In genomic region chr2:238064376-238064775, GRCh38 we compare ENCODE assay signal across 25 cellular contexts. TPM values are rescaled to one million over a fixed set of nuclear protein-coding genes. Genes with fewer than 3 reads are reported as not detected.
DNase-seq lines count a peak whose midpoint lies in the region; ATAC-seq and TF ChIP-seq lines count a peak whose summit lies in the region.
"Had no signal": no experiment of that assay in that cellular context is flagged by ENCODE, and none has a peak within 500 bp of the region (broad histone marks: within the 10 kb centered on the region; RNA-seq: fewer than 3 reads in every experiment).

No MANE protein-coding gene starts in this region.

- H3K4me1 ChIP-seq in parathyroid adenoma = peaks cover 17% of the 10 kb centered on the region

- ATAC-seq in activated CD8-positive, alpha-beta T cell treated with anti-CD3 and anti-CD28 coated beads for 36 hours = no peak
- no peak for ATAC-seq in activated CD8-positive, alpha-beta T cell treated with anti-CD3 and anti-CD28 coated beads, Interleukin-2, amount 10 ng/mL, durations not matched to agents 7 days and 5 days
- no peak for ATAC-seq in HG03460 (IDR thresholded peaks at IDR 0.05; ENCODE audit: unreplicated experiment)
- ATAC-seq: HCT116; naive thymus-derived CD8-positive, alpha-beta T cell; right cardiac atrium had no signal

- peak overlapping the region; percentile 9 for H2AFZ ChIP-seq in parathyroid adenoma

- peak overlapping the region; percentile 21 for H3K27ac Mint-ChIP-seq in activated CD8-positive, alpha-beta T cell treated with anti-CD3 and anti-CD28 coated beads for 36 hours
- no peak overlapping the region for H3K27ac Mint-ChIP-seq in activated CD8-positive, alpha-beta T cell treated with anti-CD3 and anti-CD28 coated beads, Interleukin-2, amount 10 ng/mL, durations not matched to agents 7 days and 5 days
- H3K27ac Mint-ChIP-seq in glutamatergic neuron (ENCODE audit: unreplicated experiment) = peak overlapping the region; percentile 82

- H3K4me1 Mint-ChIP-seq in activated CD8-positive, alpha-beta T cell treated with anti-CD3 and anti-CD28 coated beads for 36 hours (ENCODE audit: low read depth) = peaks cover 69% of the 10 kb centered on the region
- H3K4me1 Mint-ChIP-seq in activated CD8-positive, alpha-beta T cell treated with anti-CD3 and anti-CD28 coated beads, Interleukin-2, amount 10 ng/mL, durations not matched to agents 7 days and 5 days (ENCODE audit: low read depth) = peaks cover 72% of the 10 kb centered on the region
- H3K4me1 Mint-ChIP-seq in glutamatergic neuron (ENCODE audit: low read depth, unreplicated experiment) = peaks cover 36% of the 10 kb centered on the region

- POLR2A ChIA-PET in activated CD8-positive, alpha-beta T cell treated with anti-CD3 and anti-CD28 coated beads for 36 hours (lab: Charles Lee) = no interaction called here
- POLR2A ChIA-PET in activated CD8-positive, alpha-beta T cell treated with anti-CD3 and anti-CD28 coated beads, Interleukin-2, amount 10 ng/mL, durations not matched to agents 7 days and 5 days (lab: Charles Lee) = no interaction called here

- H3K27me3 ChIP-seq in parathyroid adenoma (ENCODE audit: control insufficient read depth, insufficient read depth, low read length) = no peaks in the 10 kb centered on the region
- H3K27me3 ChIP-seq: tibial nerve had no signal

- peaks cover 75% of the 10 kb centered on the region for H3K36me3 Mint-ChIP-seq in activated CD8-positive, alpha-beta T cell treated with anti-CD3 and anti-CD28 coated beads for 36 hours (ENCODE audit: low read depth)
- H3K36me3 Mint-ChIP-seq in activated CD8-positive, alpha-beta T cell treated with anti-CD3 and anti-CD28 coated beads, Interleukin-2, amount 10 ng/mL, durations not matched to agents 7 days and 5 days (ENCODE audit: low read depth) = peaks cover 54% of the 10 kb centered on the region
- peaks cover 13% of the 10 kb centered on the region for H3K36me3 Mint-ChIP-seq in glutamatergic neuron (ENCODE audit: unreplicated experiment)

- H3K4me2 ChIP-seq in parathyroid adenoma (ENCODE audit: low read length) = peak overlapping the region; percentile 23

- H3K9me3 Mint-ChIP-seq in activated CD8-positive, alpha-beta T cell treated with anti-CD3 and anti-CD28 coated beads for 36 hours = peaks cover 19% of the 10 kb centered on the region
- peaks cover 9% of the 10 kb centered on the region for H3K9me3 Mint-ChIP-seq in activated CD8-positive, alpha-beta T cell treated with anti-CD3 and anti-CD28 coated beads, Interleukin-2, amount 10 ng/mL, durations not matched to agents 7 days and 5 days (ENCODE audit: insufficient read depth)
- peaks cover 7% of the 10 kb centered on the region for H3K9me3 Mint-ChIP-seq in glutamatergic neuron (ENCODE audit: unreplicated experiment)
- H3K9me3 Mint-ChIP-seq: CD8-positive, alpha-beta memory T cell had no signal

- no peaks in the 10 kb centered on the region for H3K27me3 Mint-ChIP-seq in activated CD8-positive, alpha-beta T cell treated with anti-CD3 and anti-CD28 coated beads for 36 hours
- H3K27me3 Mint-ChIP-seq in activated CD8-positive, alpha-beta T cell treated with anti-CD3 and anti-CD28 coated beads, Interleukin-2, amount 10 ng/mL, durations not matched to agents 7 days and 5 days (ENCODE audit: low read depth) = no peaks in the 10 kb centered on the region
- peaks cover 2% of the 10 kb centered on the region for H3K27me3 Mint-ChIP-seq in glutamatergic neuron (ENCODE audit: unreplicated experiment)
- H3K27me3 Mint-ChIP-seq: CD8-positive, alpha-beta memory T cell; central memory CD8-positive, alpha-beta T cell; naive thymus-derived CD8-positive, alpha-beta T cell had no signal

- H3K9ac ChIP-seq in parathyroid adenoma = no peak overlapping the region
- H3K9ac ChIP-seq: KMS-11 had no signal

- no peaks in the 10 kb centered on the region for H3K79me2 ChIP-seq in parathyroid adenoma

- no peaks in the 10 kb centered on the region for H3K36me3 ChIP-seq in parathyroid adenoma (ENCODE audit: control insufficient read depth, insufficient read depth, low read length)

- CTCF ChIA-PET in activated CD8-positive, alpha-beta T cell treated with anti-CD3 and anti-CD28 coated beads for 36 hours (lab: Charles Lee) = interaction anchor here (1.3 to 1.4 kb wide), 2 partner anchors 94 to 199 kb away, joined by 3 read pairs; no protein-coding TSS in a partner anchor
- CTCF ChIA-PET in activated CD8-positive, alpha-beta T cell treated with anti-CD3 and anti-CD28 coated beads, Interleukin-2, amount 10 ng/mL, durations not matched to agents 7 days and 5 days (lab: Charles Lee) = interaction anchor here (0.9 kb wide), 1 partner anchor 18 kb away, joined by 3 read pairs; no protein-coding TSS in a partner anchor

- peak overlapping the region; percentile 81 for H3K4me3 Mint-ChIP-seq in activated CD8-positive, alpha-beta T cell treated with anti-CD3 and anti-CD28 coated beads for 36 hours
- no peak overlapping the region for H3K4me3 Mint-ChIP-seq in activated CD8-positive, alpha-beta T cell treated with anti-CD3 and anti-CD28 coated beads, Interleukin-2, amount 10 ng/mL, durations not matched to agents 7 days and 5 days
- H3K4me3 Mint-ChIP-seq in glutamatergic neuron (ENCODE audit: unreplicated experiment) = peak overlapping the region; percentile 68
- H3K4me3 Mint-ChIP-seq: central memory CD8-positive, alpha-beta T cell had no signal

- TF ChIP-seq CTCF in activated CD8-positive, alpha-beta T cell treated with anti-CD3 and anti-CD28 coated beads for 36 hours (IDR thresholded peaks at IDR 0.05) = no peak
- no peak for TF ChIP-seq CTCF in glutamatergic neuron (IDR thresholded peaks at IDR 0.05; ENCODE audit: partially characterized antibody, unreplicated experiment)
- no peak for TF ChIP-seq CTCF in parathyroid adenoma (IDR thresholded peaks at IDR 0.05)

- H3K9me3 ChIP-seq in parathyroid adenoma (ENCODE audit: control insufficient read depth, low read length) = no peaks in the 10 kb centered on the region
- H3K9me3 ChIP-seq: tibial nerve had no signal

- peak overlapping the region; percentile 13 for H3K27ac ChIP-seq in parathyroid adenoma
- H3K27ac ChIP-seq: KMS-11, tibial nerve, VCaP had no signal

- intact Hi-C loops in activated CD8-positive, alpha-beta T cell treated with anti-CD3 and anti-CD28 coated beads for 36 hours (cut with micrococcal nuclease) = no loop called here

- peak; percentile 32 for DNase-seq in activated CD8-positive, alpha-beta T cell treated with anti-CD3 and anti-CD28 coated beads for 36 hours
- DNase-seq in activated CD8-positive, alpha-beta T cell treated with anti-CD3 and anti-CD28 coated beads, Interleukin-2, amount 10 ng/mL, durations not matched to agents 7 days and 5 days = no peak
- DNase-seq in HK-2 (ENCODE audit: unreplicated experiment) = peak; percentile 10
- DNase-seq in glutamatergic neuron = no peak
- DNase-seq in NCI-H1105 treated with DMSO at 0.1 percent for 48 hours (lab: John Stamatoyannopoulos, UW) = no peak
- DNase-seq in stimulated activated CD4-positive, alpha-beta T cell treated with anti-CD3 and anti-CD28 coated beads, Interleukin-4, amount 100 ng/mL, for 24 hours = no peak
- DNase-seq: activated CD4-positive, alpha-beta T cell treated with anti-CD3 and anti-CD28 coated beads, Interleukin-2, amount 50 U/mL, for 1 hour; activated CD8-positive, alpha-beta memory T cell treated with anti-CD3 and anti-CD28 coated beads, Interleukin-2, amount 50 U/mL, for 4 hours; activated effector memory CD4-positive, alpha-beta T cell treated with anti-CD3 and anti-CD28 coated beads, Interleukin-2, amount 50 U/mL, for 16 hours; CD8-positive, alpha-beta memory T cell; GF-D8; naive thymus-derived CD8-positive, alpha-beta T cell; NCI-H1436; NCI-H345; NCI-H748 treated with DMSO at 0.1 percent for 48 hours; right cardiac atrium; SIG-M5 had no signal

- no peak overlapping the region for H3K4me3 ChIP-seq in parathyroid adenoma (ENCODE audit: low read depth, low read length)
- H3K4me3 ChIP-seq: tibial nerve had no signal

RNA-seq across cellular contexts. Expression of gene SCLY, which starts 3.6 kb away (rescaled TPM):
- 10 to 100 TPM; 77.9 to 93.2 TPM for total RNA-seq in activated CD8-positive, alpha-beta T cell treated with anti-CD3 and anti-CD28 coated beads for 36 hours
- total RNA-seq in activated CD8-positive, alpha-beta T cell treated with anti-CD3 and anti-CD28 coated beads, Interleukin-2, amount 10 ng/mL, durations not matched to agents 7 days and 5 days = 10 to 100 TPM; 34.1 to 40.4 TPM
- 44.0 TPM for total RNA-seq in glutamatergic neuron (ENCODE audit: unreplicated experiment)

RNA-seq across cellular contexts. Expression of gene ESPNL, which starts 35.8 kb away (rescaled TPM):
- under 1 TPM; 0.11 to 0.27 TPM for total RNA-seq in activated CD8-positive, alpha-beta T cell treated with anti-CD3 and anti-CD28 coated beads for 36 hours
- under 1 TPM; 0.10 to 0.13 TPM for total RNA-seq in activated CD8-positive, alpha-beta T cell treated with anti-CD3 and anti-CD28 coated beads, Interleukin-2, amount 10 ng/mL, durations not matched to agents 7 days and 5 days
- 0.81 TPM for total RNA-seq in glutamatergic neuron (ENCODE audit: unreplicated experiment)
- total RNA-seq: CD8-positive, alpha-beta memory T cell; dermis microvascular lymphatic vessel endothelial cell had no signal

Comparison
In these comparisons a context has a peak if more than half of its experiments do, and no peak if none do; other contexts are left out.
1. DNase-seq: peak in activated CD8-positive, alpha-beta T cell treated with anti-CD3 and anti-CD28 coated beads for 36 hours (single experiment) and HK-2 (single experiment); none in activated CD8-positive, alpha-beta T cell treated with anti-CD3 and anti-CD28 coated beads, Interleukin-2, amount 10 ng/mL, durations not matched to agents 7 days and 5 days (single experiment), glutamatergic neuron (single experiment), NCI-H1105 treated with DMSO at 0.1 percent for 48 hours (single experiment) and stimulated activated CD4-positive, alpha-beta T cell treated with anti-CD3 and anti-CD28 coated beads, Interleukin-4, amount 100 ng/mL, for 24 hours (single experiment).